9 cellular contexts compared by ENCODE assay signal in genomic region chr15:34753236-34753894, GRCh38. TPM values are rescaled to one million over a fixed set of nuclear protein-coding genes. Genes with fewer than 3 reads are reported as not detected.
A peak's percentile ranks its signal among the peaks of the same experiment; 100 is the strongest.
DNase-seq lines count a peak whose midpoint lies in the region; ATAC-seq and TF ChIP-seq lines count a peak whose summit lies in the region.
"Had no signal": no experiment of that assay in that cellular context is flagged by ENCODE, and none has a peak within 500 bp of the region (broad histone marks: within the 10 kb centered on the region; RNA-seq: fewer than 3 reads in every experiment).

No MANE protein-coding gene starts in this region.

- no peak overlapping the region for H3K4me3 Mint-ChIP-seq in stimulated activated effector memory CD8-positive, alpha-beta T cell treated with anti-CD3 and anti-CD28 coated beads, Interleukin-12 subunit alpha, Interleukin-12 subunit beta, amount 100 ng/mL, for 72 hours
- H3K4me3 Mint-ChIP-seq: activated naive CD8-positive, alpha-beta T cell had no signal

- peak; percentile 71 for DNase-seq in CMK (ENCODE audit: low read depth)
- DNase-seq in LNCaP clone FGC (ENCODE audit: low read depth), result peak; percentile 14
- peak; percentile 25 for DNase-seq in cerebellar cortex (ENCODE audit: low spot score)
- DNase-seq in left lung, result no peak
- no peak for DNase-seq in superior temporal gyrus (ENCODE audit: extremely low spot score)
- no peak for DNase-seq in stimulated activated effector memory CD8-positive, alpha-beta T cell treated with anti-CD3 and anti-CD28 coated beads, Interleukin-12 subunit alpha, Interleukin-12 subunit beta, amount 100 ng/mL, for 72 hours (ENCODE audit: low spot score in 2 of 2)

- H3K36me3 ChIP-seq in left lung, result no peaks in the 10 kb centered on the region

- H3K27ac ChIP-seq in left lung, result no peak overlapping the region

- H3K27me3 ChIP-seq in left lung, result peaks cover 39 to 89% of the 10 kb centered on the region in 2 donors

- H3K36me3 Mint-ChIP-seq in stimulated activated effector memory CD8-positive, alpha-beta T cell treated with anti-CD3 and anti-CD28 coated beads, Interleukin-12 subunit alpha, Interleukin-12 subunit beta, amount 100 ng/mL, for 72 hours, result no peaks in the 10 kb centered on the region
- H3K36me3 Mint-ChIP-seq: activated naive CD8-positive, alpha-beta T cell had no signal

- no peaks in the 10 kb centered on the region for H3K9me3 Mint-ChIP-seq in stimulated activated effector memory CD8-positive, alpha-beta T cell treated with anti-CD3 and anti-CD28 coated beads, Interleukin-12 subunit alpha, Interleukin-12 subunit beta, amount 100 ng/mL, for 72 hours

- no peak overlapping the region for H3K27ac Mint-ChIP-seq in stimulated activated effector memory CD8-positive, alpha-beta T cell treated with anti-CD3 and anti-CD28 coated beads, Interleukin-12 subunit alpha, Interleukin-12 subunit beta, amount 100 ng/mL, for 72 hours
- H3K27ac Mint-ChIP-seq: activated naive CD8-positive, alpha-beta T cell had no signal

- no peaks in the 10 kb centered on the region for H3K4me1 Mint-ChIP-seq in stimulated activated effector memory CD8-positive, alpha-beta T cell treated with anti-CD3 and anti-CD28 coated beads, Interleukin-12 subunit alpha, Interleukin-12 subunit beta, amount 100 ng/mL, for 72 hours

- H3K4me3 ChIP-seq in LNCaP clone FGC (ENCODE audit: low read depth, low read length), result no peak overlapping the region
- H3K4me3 ChIP-seq in left lung, result no peak overlapping the region

- ATAC-seq in left lung, result peak; percentile 67
- no peak for ATAC-seq in HG03175 (IDR thresholded peaks at IDR 0.05; ENCODE audit: unreplicated experiment)
- ATAC-seq in HG02938 (IDR thresholded peaks at IDR 0.05; ENCODE audit: unreplicated experiment), result no peak
- ATAC-seq in stimulated activated effector memory CD8-positive, alpha-beta T cell treated with anti-CD3 and anti-CD28 coated beads, Interleukin-12 subunit alpha, Interleukin-12 subunit beta, amount 100 ng/mL, for 72 hours, result no peak

- H3K9me3 ChIP-seq in left lung, result no peaks in the 10 kb centered on the region

- intact Hi-C loops in left lung (cut with DNase I), result no loop called here

- H3K4me1 ChIP-seq in left lung, result peaks cover 0 to 3% of the 10 kb centered on the region in 2 donors

- TF ChIP-seq CTCF in LNCaP clone FGC (IDR thresholded peaks at IDR 0.05; ENCODE audit: control insufficient read depth, extremely low read depth, insufficient read depth) (no peak), left lung (IDR thresholded peaks at IDR 0.05) (no peak)

RNA-seq across cellular contexts. Expression of gene GJD2, which starts 1.4 kb away (rescaled TPM):
- not detected for total RNA-seq in left lung

RNA-seq across cellular contexts. Expression of gene ACTC1, which starts 42.0 kb away (rescaled TPM):
- 1 to 10 TPM; 3.3 to 4.5 TPM for total RNA-seq in left lung

Comparison
In these comparisons a context has a peak if more than half of its experiments do, and no peak if none do; other contexts are left out.
1. DNase-seq: peak in CMK (single experiment), LNCaP clone FGC (single experiment) and cerebellar cortex (single experiment); none in left lung (0 of 2), superior temporal gyrus (single experiment) and stimulated activated effector memory CD8-positive, alpha-beta T cell treated with anti-CD3 and anti-CD28 coated beads, Interleukin-12 subunit alpha, Interleukin-12 subunit beta, amount 100 ng/mL, for 72 hours (0 of 2).